ENCODE assay signal across 1 cellular context in the genomic region with DNA sequence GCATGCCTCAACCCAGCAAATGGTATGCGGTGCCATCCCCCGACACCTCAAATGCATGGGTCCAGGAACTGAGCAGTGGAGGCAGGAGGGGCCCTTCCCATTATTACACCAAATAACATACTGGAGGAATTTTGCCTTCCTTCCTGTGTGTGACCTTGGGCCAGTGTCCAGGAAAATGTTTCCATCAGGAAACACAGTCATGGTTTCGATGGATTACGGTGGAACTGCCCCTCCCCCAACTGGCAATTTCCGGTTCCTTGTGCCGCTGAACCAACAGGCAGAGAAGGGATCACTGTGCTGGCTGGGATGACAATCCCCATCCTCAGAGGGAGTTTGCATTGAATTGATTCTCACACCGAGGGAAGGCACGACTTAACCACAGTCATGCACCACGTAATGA.
TF ChIP-seq lines count a peak whose summit lies in the region.

No MANE protein-coding gene starts in this region.

TF ChIP-seq in SK-N-SH treated with all-trans-retinoic acid at 6 μM for 48 hours, 23 proteins besides CTCF, POLR2A, EP300 and RAD21 (continued from another document):
- no peak for TF ChIP-seq PATZ1 (CRISPR knock-in tag; IDR thresholded peaks at IDR 0.05; ENCODE audit: borderline replicate concordance)
- TF ChIP-seq ZNF8 (CRISPR knock-in tag; IDR thresholded peaks at IDR 0.05): no peak
- TF ChIP-seq ZFP3 (CRISPR knock-in tag; IDR thresholded peaks at IDR 0.05): no peak
- no peak for TF ChIP-seq POU6F1 (CRISPR knock-in tag; IDR thresholded peaks at IDR 0.05; ENCODE audit: borderline replicate concordance, low read depth)
